In the genomic region with DNA sequence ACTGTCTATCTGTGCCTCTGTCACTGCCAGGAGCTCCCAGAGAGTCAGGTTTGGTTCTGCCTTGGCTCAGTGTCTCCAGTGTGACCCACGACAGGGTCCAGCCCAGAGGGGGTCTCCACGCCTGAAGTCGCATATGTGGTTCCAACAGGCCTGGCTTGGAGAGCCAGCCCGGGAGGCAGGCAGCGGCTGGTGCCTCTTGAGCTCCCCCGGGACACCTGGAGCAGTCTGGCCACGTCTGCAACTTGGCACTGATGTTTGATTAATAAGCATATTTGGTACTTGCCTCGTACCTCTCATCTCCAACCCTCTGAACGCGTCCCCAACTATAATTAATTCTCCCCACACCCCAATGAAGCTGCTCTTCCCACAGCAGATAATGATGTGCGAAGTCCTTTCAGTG, we compare ENCODE assay signal across 18 cellular contexts. TPM values are rescaled to one million over a fixed set of nuclear protein-coding genes. Genes with fewer than 3 reads are reported as not detected.
"Had no signal": no experiment of that assay in that cellular context is flagged by ENCODE, and none has a peak within 500 bp of the region (broad histone marks: within the 10 kb centered on the region; RNA-seq: fewer than 3 reads in every experiment).

No MANE protein-coding gene starts in this region.

- H3K4me3 ChIP-seq: adrenal gland, cardiac muscle cell, thyroid gland had no signal

- H3K36me3 ChIP-seq: adrenal gland, cardiac muscle cell, neutrophil, thyroid gland, WERI-Rb-1 had no signal

- DNase-seq: activated CD4-positive, alpha-beta memory T cell treated with anti-CD3 and anti-CD28 coated beads, Interleukin-2, amount 10 ng/mL, durations not matched to agents 7 days and 5 days; activated CD4-positive, alpha-beta T cell treated with anti-CD3 and anti-CD28 coated beads for 36 hours; activated effector memory CD4-positive, alpha-beta T cell treated with Interleukin-2 at 50 U/mL for 16 hours; activated T-cell treated with anti-CD3 and anti-CD28 coated beads, Interleukin-2, amount 50 U/mL, for 4 hours; adrenal gland; endodermal cell; head of caudate nucleus; mesenchymal stem cell; naive thymus-derived CD8-positive, alpha-beta T cell; posterior cingulate gyrus; retina; stimulated activated CD4-positive, alpha-beta T cell treated with anti-CD3 and anti-CD28 coated beads, Interleukin-15, amount 100 ng/mL, for 24 hours; stimulated activated CD4-positive, alpha-beta T cell treated with anti-CD3 and anti-CD28 coated beads, Interleukin-4, amount 100 ng/mL, for 1 hour; stimulated activated naive B cell treated with anti-CD40 and anti-IgM and Interleukin-4, amounts not matched to agents 10 μg/mL and 1 μg/mL and 100 μg/mL, for 72 hours; thyroid gland; WERI-Rb-1 had no signal

- H3K27ac ChIP-seq: adrenal gland, cardiac muscle cell, neutrophil, thyroid gland, WERI-Rb-1 had no signal

- H3K9me3 ChIP-seq: adrenal gland, neutrophil, thyroid gland had no signal

- H3K27me3 ChIP-seq: cardiac muscle cell, thyroid gland had no signal

RNA-seq across cellular contexts. Expression of a gene that starts 31.7 kb away (rescaled TPM):
- polyA plus RNA-seq: naive thymus-derived CD8-positive, alpha-beta T cell had no signal
